1 cellular context compared by ENCODE assay signal in genomic region chr3:55630280-55630920, GRCh38.
TF ChIP-seq lines count a peak whose summit lies in the region.

No MANE protein-coding gene starts in this region.

TF ChIP-seq in GM23338, 12 proteins besides CTCF, POLR2A, EP300 and RAD21 (continued from another document):
- no peak for TF ChIP-seq ZNF462 (CRISPR knock-in tag; IDR thresholded peaks at IDR 0.05)
